28 cellular contexts compared by ENCODE assay signal in genomic region chr4:123578276-123579014, GRCh38.
"Had no signal": no experiment of that assay in that cellular context is flagged by ENCODE, and none has a peak within 500 bp of the region (broad histone marks: within the 10 kb centered on the region; RNA-seq: fewer than 3 reads in every experiment).

No MANE protein-coding gene starts in this region.

- H3K27me3 ChIP-seq: adrenal gland, MG63, Peyer's patch, SJSA1 had no signal

- H3K36me3 ChIP-seq: adrenal gland, MG63, Peyer's patch, SJSA1 had no signal

- H3K4me1 ChIP-seq: adrenal gland, Peyer's patch, SJSA1 had no signal

- FAIRE-seq: bronchial epithelial cell had no signal

- DNase-seq: activated CD4-positive, alpha-beta T cell treated with anti-CD3 and anti-CD28 coated beads, Interleukin-2, amount 10 ng/mL, durations not matched to agents 24 days and 14 days; activated CD4-positive, alpha-beta T cell treated with anti-CD3 and anti-CD28 coated beads, Interleukin-2, amount 50 U/mL, for 4 hours; activated CD8-positive, alpha-beta T cell treated with anti-CD3 and anti-CD28 coated beads for 36 hours; activated gamma-delta T cell; activated naive CD4-positive, alpha-beta T cell treated with Interleukin-2 at 50 U/mL for 16 hours; activated naive CD8-positive, alpha-beta T cell treated with anti-CD3 and anti-CD28 coated beads, Interleukin-2, amount 10 ng/mL, durations not matched to agents 7 days and 5 days; activated T-cell treated with anti-CD3 and anti-CD28 coated beads, Interleukin-2, amount 50 U/mL, for 1 hour; activated T-cell treated with anti-CD3 and anti-CD28 coated beads, Interleukin-2, amount 50 U/mL, for 72 hours; adrenal gland; caudate nucleus; cerebellar nuclear complex; Karpas-422; KBM-7; MG63; NCI-H1048; NCI-H1436 treated with DMSO at 0.1 percent for 48 hours; NCI-H1694 treated with DMSO at 0.1 percent for 48 hours; NCI-H2029; NCI-H345; NCI-H524 treated with DMSO at 0.1 percent for 48 hours; Peyer's patch; RPMI8226; SHP77 treated with DMSO at 0.1 percent for 48 hours; SW 1271; T1000 had no signal

- H3K4me3 ChIP-seq: adrenal gland, MG63, Peyer's patch, SJSA1 had no signal

- ATAC-seq: activated CD8-positive, alpha-beta T cell treated with anti-CD3 and anti-CD28 coated beads for 36 hours; activated T-cell treated with anti-CD3 and anti-CD28 coated beads, Interleukin-2, amount 50 U/mL, for 72 hours; activated T-helper 17 cell treated with anti-CD3 and anti-CD28 coated beads, Interleukin-2, amount 50 U/mL, for 72 hours had no signal

- H3K27ac ChIP-seq: adrenal gland, Peyer's patch, SJSA1 had no signal
